Comparison of ENCODE assay signal across 23 cellular contexts in genomic region chr12:54479421-54479820, GRCh38. TPM values are rescaled to one million over a fixed set of nuclear protein-coding genes. Genes with fewer than 3 reads are reported as not detected.
DNase-seq lines count a peak whose midpoint lies in the region; ATAC-seq and TF ChIP-seq lines count a peak whose summit lies in the region.
"Had no signal": no experiment of that assay in that cellular context is flagged by ENCODE, and none has a peak within 500 bp of the region (broad histone marks: within the 10 kb centered on the region; RNA-seq: fewer than 3 reads in every experiment).

No MANE protein-coding gene starts in this region.

- no peak overlapping the region for H3K18ac ChIP-seq in mesenchymal stem cell (ENCODE audit: low read depth in 1 of 2, low read length in 2 of 2)

- H2BK15ac ChIP-seq in mesenchymal stem cell (ENCODE audit: low read depth, poor library complexity, severe bottlenecking) = no peak overlapping the region

- H3K14ac ChIP-seq in mesenchymal stem cell (ENCODE audit: low read length in 2 of 2) = no peak overlapping the region

- H2AK5ac ChIP-seq in mesenchymal stem cell (ENCODE audit: low read length, severe bottlenecking) = no peak overlapping the region

- H3K4ac ChIP-seq in mesenchymal stem cell (ENCODE audit: low read depth in 1 of 2, low read length in 2 of 2) = no peak overlapping the region

- DNase-seq in AG09319 (ENCODE audit: extremely low read depth, low read depth) = peak; percentile 0
- peak; percentile 34 for DNase-seq in LHCN-M2 (ENCODE audit: low read depth)
- DNase-seq in cardiac fibroblast (ENCODE audit: low read depth in 2 of 2) = peak; percentile 61 to 73
- DNase-seq in mesenchymal stem cell = no peak
- DNase-seq in SKM-1 (lab: John Stamatoyannopoulos, UW; ENCODE audit: unreplicated experiment) = no peak
- DNase-seq in hepatocyte (ENCODE audit: low spot score) = no peak
- DNase-seq: ACHN; activated CD4-positive, alpha-beta T cell treated with anti-CD3 and anti-CD28 coated beads for 4 hours; activated CD8-positive, alpha-beta memory T cell treated with anti-CD3 and anti-CD28 coated beads, Interleukin-2, amount 50 U/mL, for 48 hours; esophagus squamous epithelium; GF-D8; GOT3; KBM-7; left ventricle myocardium superior; NCI-H1105 treated with DMSO at 0.1 percent for 48 hours; NCI-H2171; NCI-H774; ovary; stimulated activated CD4-positive, alpha-beta T cell treated with anti-CD3 and anti-CD28 coated beads, Interleukin-2, amount 100 ng/mL, for 24 hours had no signal

- no peaks in the 10 kb centered on the region for H3K79me2 ChIP-seq in hepatocyte

- H2BK12ac ChIP-seq in mesenchymal stem cell (ENCODE audit: low read length in 2 of 2) = no peak overlapping the region

- H3K4me2 ChIP-seq in mesenchymal stem cell (ENCODE audit: low read length, poor library complexity, severe bottlenecking) (no peak overlapping the region), hepatocyte (no peak overlapping the region)

- H2BK120ac ChIP-seq in mesenchymal stem cell (ENCODE audit: low read depth, low read length) = no peak overlapping the region

- ATAC-seq in GM19328 (IDR thresholded peaks at IDR 0.05; ENCODE audit: unreplicated experiment) (no peak), esophagus mucosa (no peak)
- ATAC-seq: left ventricle myocardium superior, sciatic nerve had no signal

- H3K9me3 ChIP-seq in mesenchymal stem cell (ENCODE audit: control insufficient read depth, low read length) (no peaks in the 10 kb centered on the region), hepatocyte (ENCODE audit: low read depth) (no peaks in the 10 kb centered on the region)
- H3K9me3 ChIP-seq: esophagus squamous epithelium, ovary had no signal

- H3K4me3 ChIP-seq in cardiac fibroblast (replicated peaks in 1 of 2; ENCODE audit: low read depth in 2 of 2, low read length in 2 of 2) (no peak overlapping the region), mesenchymal stem cell (ENCODE audit: insufficient read depth in 1 of 2, low read depth in 1 of 2, low read length in 2 of 2) (no peak overlapping the region), hepatocyte (no peak overlapping the region)
- H3K4me3 ChIP-seq: esophagus squamous epithelium, ovary had no signal

- H3K27ac ChIP-seq in mesenchymal stem cell (ENCODE audit: low read length, poor library complexity, severe bottlenecking) (no peak overlapping the region), hepatocyte (no peak overlapping the region)
- H3K27ac ChIP-seq: esophagus squamous epithelium, HL-60, ovary had no signal

- H4K91ac ChIP-seq in mesenchymal stem cell (ENCODE audit: low read length) = no peak overlapping the region

- H2BK5ac ChIP-seq in mesenchymal stem cell (ENCODE audit: low read depth, low read length, poor library complexity, severe bottlenecking) = no peak overlapping the region

- H3K23ac ChIP-seq in mesenchymal stem cell (ENCODE audit: low read length in 2 of 2) = no peak overlapping the region

- H3K4me1 ChIP-seq in mesenchymal stem cell (ENCODE audit: control insufficient read depth, insufficient read depth, low read depth, low read length) (no peaks in the 10 kb centered on the region), hepatocyte (ENCODE audit: insufficient read depth) (no peaks in the 10 kb centered on the region)
- H3K4me1 ChIP-seq: esophagus squamous epithelium had no signal

- 13% methylated on average over 1 of the region's 1 CpG for WGBS in mesenchymal stem cell
- WGBS in hepatocyte (ENCODE audit: low lambda C conversion rate, missing lambda C conversion rate) = 60% methylated on average over 1 of the region's 1 CpG

- H3K36me3 ChIP-seq in mesenchymal stem cell (ENCODE audit: control insufficient read depth in 1 of 2, insufficient read depth in 2 of 2, low read depth in 1 of 2, low read length in 2 of 2) (no peaks in the 10 kb centered on the region), hepatocyte (replicated peaks; ENCODE audit: insufficient read depth, low read depth) (no peaks in the 10 kb centered on the region)
- H3K36me3 ChIP-seq: esophagus squamous epithelium, ovary had no signal

- H3K79me1 ChIP-seq in mesenchymal stem cell (replicated peaks; ENCODE audit: low read length, poor library complexity, severe bottlenecking) = no peaks in the 10 kb centered on the region

- no peaks in the 10 kb centered on the region for H4K20me1 ChIP-seq in hepatocyte (ENCODE audit: insufficient read depth, poor library complexity, severe bottlenecking)

- H3K9ac ChIP-seq in mesenchymal stem cell (ENCODE audit: low read length) = peak overlapping the region; percentile 27

- no peaks in the 10 kb centered on the region for H3K9me2 ChIP-seq in hepatocyte (replicated peaks; ENCODE audit: insufficient read depth)

- H3K27me3 ChIP-seq in mesenchymal stem cell (ENCODE audit: control insufficient read depth in 1 of 2, insufficient read depth in 1 of 2, low read length in 2 of 2) = no peaks in the 10 kb centered on the region
- no peaks in the 10 kb centered on the region for H3K27me3 ChIP-seq in hepatocyte
- H3K27me3 ChIP-seq: ovary had no signal

- TF ChIP-seq CTCF in AG09319 (IDR thresholded peaks at IDR 0.05; ENCODE audit: low read depth, low read length) (no peak), cardiac fibroblast (IDR thresholded peaks at IDR 0.05; ENCODE audit: low read depth, low read length) (no peak), hepatocyte (IDR thresholded peaks at IDR 0.05; ENCODE audit: poor library complexity) (no peak)

- no peak overlapping the region for H4K8ac ChIP-seq in mesenchymal stem cell (ENCODE audit: low read length)

- H2AFZ ChIP-seq in mesenchymal stem cell (ENCODE audit: low read depth, low read length) (no peak overlapping the region), hepatocyte (no peak overlapping the region)

RNA-seq across cellular contexts. Expression of gene GTSF1, which starts 6.0 kb away (rescaled TPM):
- total RNA-seq in LHCN-M2 (2014; rRNA removed) (not detected in 2 replicates), hepatocyte (not detected in 2 replicates), esophagus mucosa (not detected)
- polyA plus RNA-seq in LHCN-M2 (2012) = not detected
- not detected for polyA plus RNA-seq in mesenchymal stem cell (2013, experiment 1 of 2)
- not detected for polyA plus RNA-seq in mesenchymal stem cell (2013, experiment 2 of 2)
- not detected in 2 replicates for polyA plus RNA-seq in hepatocyte
- total RNA-seq: left ventricle myocardium superior, sciatic nerve had no signal

RNA-seq across cellular contexts. Expression of gene NCKAP1L, which starts 18.1 kb away (rescaled TPM):
- total RNA-seq in LHCN-M2 (2014; rRNA removed) (not detected in 2 replicates), hepatocyte (0.60 and 1.6 TPM in 2 replicates), esophagus mucosa (2.0 TPM)
- polyA plus RNA-seq in LHCN-M2 (2012) = not detected
- not detected for polyA plus RNA-seq in mesenchymal stem cell (2013, experiment 1 of 2)
- polyA plus RNA-seq in mesenchymal stem cell (2013, experiment 2 of 2) = not detected
- 2.5 TPM in 1 of 2 replicates, not detected in the other for polyA plus RNA-seq in hepatocyte

Comparison
In these comparisons a context has a peak if more than half of its experiments do, and no peak if none do; other contexts are left out.
1. DNase-seq: peak in AG09319 (single experiment), LHCN-M2 (single experiment) and cardiac fibroblast (2 of 2); none in mesenchymal stem cell (single experiment), SKM-1 (single experiment) and hepatocyte (single experiment).